ENCODE assay signal across 8 cellular contexts in the genomic region with DNA sequence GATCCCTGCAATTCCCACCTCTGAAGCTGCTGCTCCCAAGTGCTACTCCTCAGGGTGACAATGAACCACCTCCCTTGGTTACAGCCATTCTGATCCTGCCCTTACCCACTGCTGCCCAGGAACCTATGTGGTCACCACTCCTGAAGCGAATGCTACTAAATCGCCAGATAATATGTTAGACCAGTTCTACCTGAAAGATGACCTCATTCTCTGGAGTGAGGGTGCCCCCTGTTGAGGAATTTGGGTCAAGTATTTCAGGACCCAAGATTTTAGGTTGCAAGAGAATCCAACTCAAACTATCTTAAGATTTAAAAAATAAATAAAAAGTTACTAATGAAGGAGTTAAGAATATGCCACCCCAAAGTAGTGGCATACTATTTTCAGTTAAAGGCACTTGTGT. TPM values are rescaled to one million over a fixed set of nuclear protein-coding genes. Genes with fewer than 3 reads are reported as not detected.
DNase-seq lines count a peak whose midpoint lies in the region; ATAC-seq and TF ChIP-seq lines count a peak whose summit lies in the region.

No MANE protein-coding gene starts in this region.

- TF ChIP-seq POLR2A in breast epithelium (IDR thresholded peaks at IDR 0.05) = no peak

- H3K27ac ChIP-seq in RWPE1 = no peak overlapping the region
- no peak overlapping the region for H3K27ac ChIP-seq in breast epithelium

- TF ChIP-seq CTCF in RWPE1 (conservative IDR thresholded peaks at IDR 0.05; ENCODE audit: low read depth) = peak; percentile 27; the same call in 1 of the 2 replicates
- peak in 2 of 3 donors; percentile 28 to 42 for TF ChIP-seq CTCF in breast epithelium (IDR thresholded peaks at IDR 0.05)
- peak; percentile 13 for TF ChIP-seq CTCF in mucosa of descending colon (IDR thresholded peaks at IDR 0.05)

- no peaks in the 10 kb centered on the region for H3K27me3 ChIP-seq in breast epithelium

- ATAC-seq in GM21619 (IDR thresholded peaks at IDR 0.05; ENCODE audit: unreplicated experiment) (peak; percentile 58), mucosa of descending colon (peak; percentile 77), HG02588 (IDR thresholded peaks at IDR 0.05; ENCODE audit: unreplicated experiment) (no peak)

- H3K4me3 ChIP-seq in breast epithelium (no peak overlapping the region), mucosa of descending colon (no peak overlapping the region)

- peak; percentile 15 for DNase-seq in Daoy (ENCODE audit: low read depth)
- DNase-seq in RWPE1 (ENCODE audit: low spot score) = peak; percentile 26
- DNase-seq in breast epithelium (ENCODE audit: low spot score in 2 of 2) = no peak
- DNase-seq in mucosa of descending colon = peak in 1 of 3 donors; percentile 84
- no peak for DNase-seq in posterior vena cava (ENCODE audit: low spot score)
- DNase-seq in GM19240 (ENCODE audit: insufficient read length, low spot score) = no peak

- H3K36me3 ChIP-seq in breast epithelium (no peaks in the 10 kb centered on the region), mucosa of descending colon (ENCODE audit: low read depth) (no peaks in the 10 kb centered on the region)

- intact Hi-C loops in breast epithelium (cut with DNase I; ENCODE audit: low total_unique reads) = no loop called here
- intact Hi-C loops in mucosa of descending colon (cut with DNase I, micrococcal nuclease) = no loop called here
- intact Hi-C loops in posterior vena cava (cut with DNase I) = no loop called here

- CTCF ChIA-PET in RWPE1 (lab: Yijun Ruan, JAX) = interaction anchor here (0.7 kb wide), 1 partner anchor 107 kb away, joined by 3 read pairs; no protein-coding TSS in a partner anchor

- POLR2A ChIA-PET in RWPE1 (lab: Yijun Ruan, JAX; ENCODE audit: low non-redundant PET) = no interaction called here

- no peaks in the 10 kb centered on the region for H3K4me1 ChIP-seq in breast epithelium
- peaks cover 3% of the 10 kb centered on the region for H3K4me1 ChIP-seq in mucosa of descending colon (ENCODE audit: low read depth)

- H3K9me3 ChIP-seq in breast epithelium (no peaks in the 10 kb centered on the region), mucosa of descending colon (no peaks in the 10 kb centered on the region)

RNA-seq across cellular contexts. Expression of a gene that starts 5.8 kb away (rescaled TPM):
- 12.9 and 30.5 TPM in 2 replicates for total RNA-seq in Daoy (2014; rRNA removed; shearing (Covaris generic))
- total RNA-seq in breast epithelium (10 to 100 TPM; 28.3 to 38.1 (median 33.4) TPM), mucosa of descending colon (10 to 100 TPM; 32.2 to 44.9 (median 44.5) TPM), posterior vena cava (10 to 100 TPM; 23.2 to 31.0 TPM)

Comparison
In these comparisons a context has a peak if more than half of its experiments do, and no peak if none do; other contexts are left out.
1. DNase-seq: peak in Daoy (single experiment) and RWPE1 (single experiment); none in breast epithelium (0 of 2), posterior vena cava (single experiment) and GM19240 (single experiment).
2. Peak in every context shown above with its lines, with median percentiles within 50 percentile points of each other: CTCF ChIP-seq.